Comparison of ENCODE assay signal across 21 cellular contexts in the genomic region with DNA sequence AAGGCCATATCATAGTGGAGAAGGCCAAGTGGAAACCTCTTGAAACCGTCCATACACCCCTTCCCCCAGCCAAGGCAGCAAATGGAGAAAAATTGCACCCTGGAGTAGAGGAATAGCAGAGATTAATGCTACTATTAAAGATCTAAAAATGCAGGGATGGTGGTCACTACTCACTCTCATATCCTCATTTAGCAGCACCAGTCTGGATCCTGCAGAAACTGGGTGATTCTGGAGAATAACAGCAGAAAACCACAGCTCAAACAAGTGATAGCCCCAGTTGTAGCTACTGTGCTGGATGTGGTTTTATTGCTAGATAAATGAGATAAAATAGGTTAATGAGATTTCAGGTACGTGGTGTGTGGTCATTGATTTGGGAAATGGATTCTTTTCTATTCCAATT.
"Had no signal": no experiment of that assay in that cellular context is flagged by ENCODE, and none has a peak within 500 bp of the region (broad histone marks: within the 10 kb centered on the region; RNA-seq: fewer than 3 reads in every experiment).

No MANE protein-coding gene starts in this region.

- H3K4me3 Mint-ChIP-seq: natural killer cell treated with Interleukin-12 subunit alpha and Interleukin-12 subunit beta and Interleukin-15 and Interleukin-18, amount 100 ng/mL, for 72 hours; neural progenitor cell; type B pancreatic cell had no signal

- DNase-seq: cortex of kidney; dorsolateral prefrontal cortex; effector CD4-positive, alpha-beta T cell; foreskin fibroblast; gastrocnemius medialis; head of caudate nucleus; kidney; mesendoderm; midbrain; right lobe of liver; small intestine; stimulated activated CD4-positive, alpha-beta T cell treated with anti-CD3 and anti-CD28 coated beads, Interleukin-15, amount 100 ng/mL, for 24 hours; stimulated activated CD4-positive, alpha-beta T cell treated with anti-CD3 and anti-CD28 coated beads, Interleukin-2, amount 100 ng/mL, for 48 hours; stimulated activated naive CD4-positive, alpha-beta T cell treated with Interleukin-2 at 50 U/mL for 16 hours; stomach; tibial artery had no signal

- H3K36me3 Mint-ChIP-seq: natural killer cell treated with Interleukin-12 subunit alpha and Interleukin-12 subunit beta and Interleukin-15 and Interleukin-18, amount 100 ng/mL, for 72 hours; neural progenitor cell; type B pancreatic cell had no signal

- H3K9me3 ChIP-seq: gastrocnemius medialis, right lobe of liver, tibial artery had no signal

- H3K36me3 ChIP-seq: gastrocnemius medialis, neural progenitor cell, right lobe of liver, stomach, tibial artery had no signal

- H3K4me1 ChIP-seq: parathyroid adenoma had no signal

- H3K9me3 Mint-ChIP-seq: natural killer cell treated with Interleukin-12 subunit alpha and Interleukin-12 subunit beta and Interleukin-15 and Interleukin-18, amount 100 ng/mL, for 72 hours; type B pancreatic cell had no signal

- H3K27me3 ChIP-seq: gastrocnemius medialis, neural progenitor cell, right lobe of liver, stomach, tibial artery had no signal

- H3K27ac Mint-ChIP-seq: natural killer cell treated with Interleukin-12 subunit alpha and Interleukin-12 subunit beta and Interleukin-15 and Interleukin-18, amount 100 ng/mL, for 72 hours; neural progenitor cell; progenitor cell of endocrine pancreas; type B pancreatic cell had no signal

- H3K27ac ChIP-seq: dorsolateral prefrontal cortex, gastrocnemius medialis, neural progenitor cell, parathyroid adenoma, right lobe of liver, stomach, tibial artery had no signal

- ATAC-seq: gastrocnemius medialis; natural killer cell treated with Interleukin-12 subunit alpha and Interleukin-12 subunit beta and Interleukin-15 and Interleukin-18, amount 100 ng/mL, for 72 hours had no signal

- H3K4me3 ChIP-seq: dorsolateral prefrontal cortex, gastrocnemius medialis, neural progenitor cell, right lobe of liver, stomach, tibial artery had no signal

- H3K27me3 Mint-ChIP-seq: natural killer cell treated with Interleukin-12 subunit alpha and Interleukin-12 subunit beta and Interleukin-15 and Interleukin-18, amount 100 ng/mL, for 72 hours; progenitor cell of endocrine pancreas had no signal
